ENCODE assay signal across 1 cellular context in genomic region chr3:127655641-127656040, GRCh38.
TF ChIP-seq lines count a peak whose summit lies in the region.

No MANE protein-coding gene starts in this region.

TF ChIP-seq in HepG2, 621 proteins besides CTCF, POLR2A, EP300 and RAD21:
- TF ChIP-seq TBX2 (CRISPR knock-in tag; IDR thresholded peaks at IDR 0.05; ENCODE audit: borderline replicate concordance) (no peak), HHEX (CRISPR knock-in tag; IDR thresholded peaks at IDR 0.05) (no peak), NFE2L1 (CRISPR knock-in tag; IDR thresholded peaks at IDR 0.05; ENCODE audit: borderline replicate concordance) (no peak), ZZZ3 (CRISPR knock-in tag; IDR thresholded peaks at IDR 0.05; ENCODE audit: borderline replicate concordance) (no peak), SUZ12 (IDR thresholded peaks at IDR 0.05; ENCODE audit: low read depth, low read length) (no peak), TAF1 (CRISPR knock-in tag; IDR thresholded peaks at IDR 0.05) (no peak), ELF3 (CRISPR knock-in tag; IDR thresholded peaks at IDR 0.05) (no peak), GZF1 (CRISPR knock-in tag; IDR thresholded peaks at IDR 0.05) (no peak), ZNF709 (CRISPR knock-in tag; IDR thresholded peaks at IDR 0.05) (no peak), ZNF782 (CRISPR knock-in tag; IDR thresholded peaks at IDR 0.05; ENCODE audit: borderline replicate concordance) (no peak), IRX3 (CRISPR knock-in tag; IDR thresholded peaks at IDR 0.05; ENCODE audit: borderline replicate concordance, low read depth) (no peak)
- TF ChIP-seq, protein P1, sequence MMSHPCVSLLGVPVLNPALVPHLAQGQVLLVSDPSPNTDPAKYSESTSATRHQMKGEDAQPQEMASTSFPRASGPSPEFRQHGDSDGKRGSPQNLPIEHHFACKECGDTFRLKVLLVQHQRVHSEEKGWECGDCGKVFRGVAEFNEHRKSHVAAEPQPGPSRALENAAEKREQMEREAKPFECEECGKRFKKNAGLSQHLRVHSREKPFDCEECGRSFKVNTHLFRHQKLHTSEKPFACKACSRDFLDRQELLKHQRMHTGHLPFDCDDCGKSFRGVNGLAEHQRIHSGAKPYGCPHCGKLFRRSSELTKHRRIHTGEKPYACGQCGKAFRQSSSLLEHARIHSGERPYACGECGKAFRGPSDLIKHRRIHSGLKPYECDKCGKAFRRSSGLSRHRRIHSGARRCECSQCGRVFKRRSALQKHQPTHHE (CRISPR knock-in tag; IDR thresholded peaks at IDR 0.05; ENCODE audit: borderline replicate concordance), result no peak
- TF ChIP-seq, protein P2, sequence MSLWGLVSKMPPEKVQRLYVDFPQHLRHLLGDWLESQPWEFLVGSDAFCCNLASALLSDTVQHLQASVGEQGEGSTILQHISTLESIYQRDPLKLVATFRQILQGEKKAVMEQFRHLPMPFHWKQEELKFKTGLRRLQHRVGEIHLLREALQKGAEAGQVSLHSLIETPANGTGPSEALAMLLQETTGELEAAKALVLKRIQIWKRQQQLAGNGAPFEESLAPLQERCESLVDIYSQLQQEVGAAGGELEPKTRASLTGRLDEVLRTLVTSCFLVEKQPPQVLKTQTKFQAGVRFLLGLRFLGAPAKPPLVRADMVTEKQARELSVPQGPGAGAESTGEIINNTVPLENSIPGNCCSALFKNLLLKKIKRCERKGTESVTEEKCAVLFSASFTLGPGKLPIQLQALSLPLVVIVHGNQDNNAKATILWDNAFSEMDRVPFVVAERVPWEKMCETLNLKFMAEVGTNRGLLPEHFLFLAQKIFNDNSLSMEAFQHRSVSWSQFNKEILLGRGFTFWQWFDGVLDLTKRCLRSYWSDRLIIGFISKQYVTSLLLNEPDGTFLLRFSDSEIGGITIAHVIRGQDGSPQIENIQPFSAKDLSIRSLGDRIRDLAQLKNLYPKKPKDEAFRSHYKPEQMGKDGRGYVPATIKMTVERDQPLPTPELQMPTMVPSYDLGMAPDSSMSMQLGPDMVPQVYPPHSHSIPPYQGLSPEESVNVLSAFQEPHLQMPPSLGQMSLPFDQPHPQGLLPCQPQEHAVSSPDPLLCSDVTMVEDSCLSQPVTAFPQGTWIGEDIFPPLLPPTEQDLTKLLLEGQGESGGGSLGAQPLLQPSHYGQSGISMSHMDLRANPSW (CRISPR knock-in tag; IDR thresholded peaks at IDR 0.05; ENCODE audit: borderline replicate concordance), result no peak
